8 cellular contexts compared by ENCODE assay signal in genomic region chr2:186588940-186589732, GRCh38. TPM values are rescaled to one million over a fixed set of nuclear protein-coding genes. Genes with fewer than 3 reads are reported as not detected.
DNase-seq lines count a peak whose midpoint lies in the region; ATAC-seq and TF ChIP-seq lines count a peak whose summit lies in the region.

No MANE protein-coding gene starts in this region.

- no peak overlapping the region for H2BK12ac ChIP-seq in neuronal stem cell (ENCODE audit: low read length)

- DNase-seq in DMS53 (lab: John Stamatoyannopoulos, UW), result peak; percentile 71
- no peak for DNase-seq in DMS53 treated with DMSO at 0.1 percent for 48 hours (lab: John Stamatoyannopoulos, UW; ENCODE audit: unreplicated experiment)
- no peak for DNase-seq in PC-3
- no peak for DNase-seq in endothelial cell (ENCODE audit: low spot score)
- no peak for DNase-seq in neuronal stem cell (ENCODE audit: low spot score)
- DNase-seq in stimulated activated CD4-positive, alpha-beta T cell treated with anti-CD3 and anti-CD28 coated beads, Interleukin-4, amount 100 ng/mL, for 4 hours, result no peak
- no peak for DNase-seq in cortex of kidney (lab: John Stamatoyannopoulos, UW)
- DNase-seq in NCI-H2196 (lab: John Stamatoyannopoulos, UW; ENCODE audit: unreplicated experiment), result no peak

- no peaks in the 10 kb centered on the region for H3K27me3 ChIP-seq in PC-3 (ENCODE audit: low read length)
- no peaks in the 10 kb centered on the region for H3K27me3 ChIP-seq in neuronal stem cell (ENCODE audit: control insufficient read depth in 3 of 3, insufficient read depth in 3 of 3, low read depth in 1 of 3, low read length in 3 of 3)

- intact Hi-C loops in PC-3 (cut with micrococcal nuclease), result no loop called here

- no peak overlapping the region for H2BK15ac ChIP-seq in neuronal stem cell (ENCODE audit: low read length)

- no peak for ATAC-seq in PC-3

- peak overlapping the region; percentile 96 for H3K18ac ChIP-seq in neuronal stem cell (ENCODE audit: low read length)

- H3K4ac ChIP-seq in neuronal stem cell (ENCODE audit: low read length), result no peak overlapping the region

- H3K4me3 ChIP-seq in PC-3 (ENCODE audit: low read length) (peak overlapping the region; percentile 80), neuronal stem cell (ENCODE audit: low read length in 2 of 2) (peak overlapping the region; percentile 79 to 89)

- no peaks in the 10 kb centered on the region for H3K79me1 ChIP-seq in neuronal stem cell (ENCODE audit: low read depth, low read length)

- peak overlapping the region; percentile 99 for H3K23ac ChIP-seq in neuronal stem cell (ENCODE audit: low read depth, low read length, poor library complexity)

- peak overlapping the region; percentile 62 for H3K27ac ChIP-seq in PC-3 (ENCODE audit: low read length)
- peak overlapping the region; percentile 85 for H3K27ac ChIP-seq in neuronal stem cell (replicated peaks; ENCODE audit: low read length)

- H3K9ac ChIP-seq in PC-3 (ENCODE audit: low read length) (peak overlapping the region; percentile 80), neuronal stem cell (ENCODE audit: low read depth, low read length, poor library complexity) (no peak overlapping the region)

- peaks cover 39% of the 10 kb centered on the region for H3K79me2 ChIP-seq in PC-3 (ENCODE audit: low read length)

- H3K36me3 ChIP-seq in PC-3 (ENCODE audit: low read depth, low read length) (no peaks in the 10 kb centered on the region), neuronal stem cell (replicated peaks in 1 of 2; ENCODE audit: control insufficient read depth in 2 of 2, insufficient read depth in 2 of 2, low read length in 2 of 2) (no peaks in the 10 kb centered on the region)

- H2BK120ac ChIP-seq in neuronal stem cell (ENCODE audit: low read depth, low read length), result peak overlapping the region; percentile 93

- H4K8ac ChIP-seq in neuronal stem cell (ENCODE audit: low read depth, low read length), result no peak overlapping the region

- POLR2A ChIA-PET in PC-3 (lab: Charles Lee; ENCODE audit: unreplicated experiment), result interaction anchor here (0.5 to 1.2 kb wide), 9 partner anchors 13 to 993 kb away, joined by 3 to 8 read pairs (median 4); no protein-coding TSS in a partner anchor

- H3K4me1 Mint-ChIP-seq in endothelial cell (ENCODE audit: unreplicated experiment), result peaks cover 41% of the 10 kb centered on the region

- no peak overlapping the region for H2AK5ac ChIP-seq in neuronal stem cell (ENCODE audit: low read depth, low read length)

- CTCF ChIA-PET in PC-3 (lab: Charles Lee), result interaction anchor here (0.6 to 1.2 kb wide), 2 partner anchors 51 to 192 kb away, joined by 3 to 4 read pairs; no protein-coding TSS in a partner anchor

- peaks cover 22% of the 10 kb centered on the region for H3K4me1 ChIP-seq in PC-3 (ENCODE audit: insufficient read depth, low read length)
- H3K4me1 ChIP-seq in neuronal stem cell (ENCODE audit: control insufficient read depth in 2 of 2, insufficient read depth in 1 of 2, low read depth in 1 of 2, low read length in 2 of 2), result peaks cover under 1 to 9% of the 10 kb centered on the region in 2 donors

- no CpG with 5 or more reads among the region's 22 CpGs for WGBS in neuronal stem cell (ENCODE audit: extremely low coverage in 2 of 2, insufficient read length in 2 of 2, insufficient replicate concordance in 1 of 2), 2 donors

- peaks cover 9% of the 10 kb centered on the region for H3K27me3 Mint-ChIP-seq in endothelial cell (ENCODE audit: unreplicated experiment)

- no peaks in the 10 kb centered on the region; the same call in 1 of the 2 replicates for H4K20me1 ChIP-seq in PC-3 (ENCODE audit: low read length)

- H2BK5ac ChIP-seq in neuronal stem cell (ENCODE audit: low read length), result peak overlapping the region; percentile 98

- H2AFZ ChIP-seq in PC-3 (ENCODE audit: low read length), result peak overlapping the region; percentile 90
- peak overlapping the region; percentile 97 for H2AFZ ChIP-seq in neuronal stem cell (ENCODE audit: low read length)

- H4K91ac ChIP-seq in neuronal stem cell (ENCODE audit: low read depth, low read length, poor library complexity), result no peak overlapping the region

- peak overlapping the region; percentile 87 for H3K4me3 Mint-ChIP-seq in endothelial cell (ENCODE audit: unreplicated experiment)

- H3K14ac ChIP-seq in neuronal stem cell (ENCODE audit: low read length), result no peak overlapping the region

- no peaks in the 10 kb centered on the region for H3K9me2 ChIP-seq in PC-3 (replicated peaks; ENCODE audit: low read length)

- H3K27ac Mint-ChIP-seq in endothelial cell (ENCODE audit: unreplicated experiment), result peak overlapping the region; percentile 77

- H3K9me3 Mint-ChIP-seq in endothelial cell (ENCODE audit: unreplicated experiment), result no peaks in the 10 kb centered on the region

- TSS peak; percentile 73 for BruUV-seq in PC-3 (replicated peaks; lab: Mats Ljungman, UMichigan)

- TF ChIP-seq CTCF in PC-3 (conservative IDR thresholded peaks at IDR 0.05; ENCODE audit: low read depth, low read length), result no peak
- no peak for TF ChIP-seq CTCF in endothelial cell (IDR thresholded peaks at IDR 0.05; ENCODE audit: unreplicated experiment)

- H3F3A ChIP-seq in PC-3 (ENCODE audit: low read length, unreplicated experiment), result no peaks in the 10 kb centered on the region

- H3K9me3 ChIP-seq in PC-3 (ENCODE audit: low read length), result no peaks in the 10 kb centered on the region
- no peaks in the 10 kb centered on the region for H3K9me3 ChIP-seq in neuronal stem cell (replicated peaks in 1 of 2; ENCODE audit: control insufficient read depth in 2 of 2, insufficient read depth in 1 of 2, low read depth in 1 of 2, low read length in 2 of 2)

- peaks cover 6% of the 10 kb centered on the region for H3K36me3 Mint-ChIP-seq in endothelial cell (ENCODE audit: low read depth, unreplicated experiment)

- H3K4me2 ChIP-seq in PC-3 (ENCODE audit: low read length) (peak overlapping the region; percentile 91), neuronal stem cell (ENCODE audit: insufficient read depth, low read length, poor library complexity, severe bottlenecking) (peak overlapping the region; percentile 66)

RNA-seq across cellular contexts. Expression of gene ITGAV, which starts 0.7 kb away (rescaled TPM):
- total RNA-seq in PC-3 (2014; rRNA removed) (23.5 and 25.2 TPM in 2 replicates), endothelial cell (ENCODE audit: unreplicated experiment) (154 TPM)
- 20.9 TPM for polyA plus RNA-seq in neuronal stem cell (2013, experiment 1 of 2)
- 22.3 TPM for polyA plus RNA-seq in neuronal stem cell (2013, experiment 2 of 2)
